ENCODE assay signal across 30 cellular contexts in genomic region chr5:106525438-106525837, GRCh38.
"Had no signal": no experiment of that assay in that cellular context is flagged by ENCODE, and none has a peak within 500 bp of the region (broad histone marks: within the 10 kb centered on the region; RNA-seq: fewer than 3 reads in every experiment).

No MANE protein-coding gene starts in this region.

- H3K27me3 ChIP-seq: adrenal gland, ascending aorta, body of pancreas, brain microvascular endothelial cell, breast epithelium, cardiac muscle cell had no signal

- ATAC-seq: activated naive CD4-positive, alpha-beta T cell treated with anti-CD3 and anti-CD28 coated beads, Interleukin-2, amount 50 U/mL, for 72 hours; activated naive CD8-positive, alpha-beta T cell treated with anti-CD3 and anti-CD28 coated beads, Interleukin-2, amount 50 U/mL, for 24 hours; activated T-cell treated with anti-CD3 and anti-CD28 coated beads, Interleukin-2, amount 50 U/mL, for 4 hours; activated T-cell treated with anti-CD3 and anti-CD28 coated beads, Interleukin-2, amount 50 U/mL, for 72 hours; activated T-helper 17 cell treated with anti-CD3 and anti-CD28 coated beads, Interleukin-2, amount 50 U/mL, for 72 hours; body of pancreas had no signal

- DNase-seq: activated effector memory CD4-positive, alpha-beta T cell treated with anti-CD3 and anti-CD28 coated beads, Interleukin-2, amount 50 U/mL, for 16 hours; activated effector memory CD4-positive, alpha-beta T cell treated with Interleukin-2 at 50 U/mL for 16 hours; activated gamma-delta T cell treated with Interleukin-2 at 50 U/mL for 16 hours; activated naive CD4-positive, alpha-beta T cell; activated naive CD4-positive, alpha-beta T cell treated with anti-CD3 and anti-CD28 coated beads for 36 hours; activated naive CD4-positive, alpha-beta T cell treated with anti-CD3 and anti-CD28 coated beads, Interleukin-2, amount 10 ng/mL, durations not matched to agents 7 days and 5 days; activated naive CD4-positive, alpha-beta T cell treated with anti-CD3 and anti-CD28 coated beads, Interleukin-2, amount 50 U/mL, for 16 hours; activated naive CD4-positive, alpha-beta T cell treated with Interleukin-2 at 50 U/mL for 16 hours; activated naive CD8-positive, alpha-beta T cell treated with anti-CD3 and anti-CD28 coated beads for 36 hours; activated naive CD8-positive, alpha-beta T cell treated with anti-CD3 and anti-CD28 coated beads, Interleukin-2, amount 10 ng/mL, durations not matched to agents 7 days and 5 days; activated naive CD8-positive, alpha-beta T cell treated with anti-CD3 and anti-CD28 coated beads, Interleukin-2, amount 50 U/mL, for 24 hours; activated T-cell treated with anti-CD3 and anti-CD28 coated beads, Interleukin-2, amount 50 U/mL, for 24 hours; activated T-cell treated with anti-CD3 and anti-CD28 coated beads, Interleukin-2, amount 50 U/mL, for 4 hours; activated T-cell treated with anti-CD3 and anti-CD28 coated beads, Interleukin-2, amount 50 U/mL, for 48 hours; activated T-cell treated with anti-CD3 and anti-CD28 coated beads, Interleukin-2, amount 50 U/mL, for 72 hours; adrenal gland; amniotic stem cell; amygdala; anterior cingulate cortex; aorta; body of pancreas; brain microvascular endothelial cell; caudate nucleus; central memory CD4-positive, alpha-beta T cell; cerebellar nuclear complex had no signal

- H3K27ac ChIP-seq: adrenal gland, ascending aorta, body of pancreas, brain microvascular endothelial cell, breast epithelium, cardiac muscle cell had no signal

- H3K36me3 ChIP-seq: adrenal gland, ascending aorta, brain microvascular endothelial cell, breast epithelium, cardiac muscle cell had no signal

- H3K9me3 ChIP-seq: adrenal gland, ascending aorta, body of pancreas, breast epithelium had no signal

- H3K4me3 ChIP-seq: adrenal gland, ascending aorta, body of pancreas, breast epithelium, cardiac muscle cell had no signal

- H3K4me1 ChIP-seq: adrenal gland, ascending aorta, body of pancreas, breast epithelium had no signal
